14 cellular contexts compared by ENCODE assay signal in the genomic region with DNA sequence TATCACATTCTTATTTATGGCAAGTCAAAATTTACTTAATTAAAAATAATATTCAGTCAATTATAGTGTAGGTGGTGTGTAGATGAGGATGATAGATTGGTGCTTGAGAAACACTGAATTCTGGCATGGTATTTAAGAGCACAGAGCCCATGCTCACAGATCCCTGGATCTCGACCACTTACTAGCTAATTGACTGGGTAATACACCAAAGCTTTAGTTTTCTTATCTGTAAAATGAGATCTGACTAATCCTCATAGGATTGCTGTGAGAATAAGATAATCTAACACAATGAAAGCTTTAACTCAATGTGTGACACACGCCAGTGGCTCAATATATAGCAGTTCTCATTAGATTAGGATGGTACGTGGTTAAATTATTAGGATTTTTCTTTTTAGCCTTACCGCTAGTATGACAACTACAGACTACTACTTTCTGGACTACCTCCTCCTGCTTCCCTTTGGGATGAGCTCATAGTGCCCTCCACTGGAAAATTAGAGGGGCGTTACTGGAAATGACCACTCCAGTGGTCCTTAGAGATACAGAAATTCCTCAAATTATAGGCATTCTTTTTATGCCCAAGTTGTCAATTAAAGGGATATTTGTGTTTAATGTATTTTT.
DNase-seq lines count a peak whose midpoint lies in the region; ATAC-seq, FAIRE-seq and TF ChIP-seq lines count a peak whose summit lies in the region.
"Had no signal": no experiment of that assay in that cellular context is flagged by ENCODE, and none has a peak within 500 bp of the region (broad histone marks: within the 10 kb centered on the region; RNA-seq: fewer than 3 reads in every experiment).

No MANE protein-coding gene starts in this region.

- H3K4me1 ChIP-seq in GM23338 (ENCODE audit: insufficient read depth) (no peaks in the 10 kb centered on the region), Panc1 (ENCODE audit: control insufficient read depth, insufficient read depth, low read length) (no peaks in the 10 kb centered on the region), osteoblast (ENCODE audit: insufficient read depth, low read length) (no peaks in the 10 kb centered on the region)
- H3K4me1 ChIP-seq: transverse colon had no signal

- H4K20me1 ChIP-seq in GM23338 (replicated peaks; ENCODE audit: insufficient read depth) (no peaks in the 10 kb centered on the region), osteoblast (ENCODE audit: insufficient read depth, low read length) (no peaks in the 10 kb centered on the region)

- H2AFZ ChIP-seq in GM23338 = no peak overlapping the region
- H2AFZ ChIP-seq in osteoblast (ENCODE audit: low read length) = no peak overlapping the region

- no peak overlapping the region for H3K4me3 Mint-ChIP-seq in GM23338
- H3K4me3 Mint-ChIP-seq in CD14-positive monocyte = no peak overlapping the region
- H3K4me3 Mint-ChIP-seq: activated CD8-positive, alpha-beta T cell treated with anti-CD3 and anti-CD28 coated beads for 36 hours; activated naive CD4-positive, alpha-beta T cell treated with anti-CD3 and anti-CD28 coated beads for 36 hours had no signal

- POLR2A ChIA-PET in Panc1 (lab: Charles Lee) = interaction anchor here (0.6 kb wide), 1 partner anchor 483 kb away, joined by 9 read pairs; the partner anchor contains the start of gene TBX3

- DNase-seq in GM23338 (ENCODE audit: low spot score) (peak; percentile 22), Panc1 (ENCODE audit: low read depth, low spot score) (no peak), fibroblast of mammary gland (ENCODE audit: low read depth) (peak; percentile 55), osteoblast (ENCODE audit: insufficient read length, low spot score, missing footprints) (no peak), SHP77 (lab: John Stamatoyannopoulos, UW) (no peak), CD14-positive monocyte (ENCODE audit: low spot score) (no peak), H54 (ENCODE audit: insufficient read length, low spot score) (no peak)
- no peak for DNase-seq in activated naive CD4-positive, alpha-beta T cell (lab: John Stamatoyannopoulos, UW)
- DNase-seq: activated CD8-positive, alpha-beta T cell treated with anti-CD3 and anti-CD28 coated beads for 36 hours; activated naive CD4-positive, alpha-beta T cell treated with anti-CD3 and anti-CD28 coated beads for 36 hours; DMS153; NCI-H146; transverse colon had no signal

- H3K4me3 ChIP-seq in GM23338 (no peak overlapping the region), Panc1 (ENCODE audit: low read depth in 2 of 2, low read length in 2 of 2) (no peak overlapping the region), fibroblast of mammary gland (ENCODE audit: control insufficient read depth, low read depth, low read length) (no peak overlapping the region), osteoblast (ENCODE audit: insufficient read depth, low read length) (no peak overlapping the region)
- H3K4me3 ChIP-seq: GM12878, transverse colon had no signal

- intact Hi-C loops in Panc1 (cut with micrococcal nuclease; ENCODE audit: unreplicated experiment) = no loop called here
- intact Hi-C loops in CD14-positive monocyte (cut with micrococcal nuclease) = no loop called here

- no peaks in the 10 kb centered on the region for H3K9me2 ChIP-seq in GM23338 (ENCODE audit: insufficient read depth)

- H3K36me3 ChIP-seq in GM23338 (ENCODE audit: insufficient read depth) (no peaks in the 10 kb centered on the region), Panc1 (ENCODE audit: control insufficient read depth, insufficient read depth, low read length) (no peaks in the 10 kb centered on the region), osteoblast (ENCODE audit: insufficient read depth, low read length) (no peaks in the 10 kb centered on the region)
- H3K36me3 ChIP-seq: transverse colon had no signal

- no peaks in the 10 kb centered on the region for H3K4me1 Mint-ChIP-seq in GM23338
- no peaks in the 10 kb centered on the region for H3K4me1 Mint-ChIP-seq in CD14-positive monocyte

- no peak for TF ChIP-seq POLR2A in H54 (IDR thresholded peaks at IDR 0.05; ENCODE audit: low read depth, low read length)

- in situ Hi-C loops in Panc1 (cut with HindIII; ENCODE audit: low pct_unique_long_range_greater_than_20kb, low sequenced_read_pairs) = no loop called here

- CTCF ChIA-PET in Panc1 (lab: Charles Lee) = no interaction called here

- H3K27ac ChIP-seq in GM23338 (ENCODE audit: low read depth) (no peak overlapping the region), Panc1 (ENCODE audit: low read length) (no peak overlapping the region), osteoblast (ENCODE audit: low read depth, low read length) (no peak overlapping the region)
- H3K27ac ChIP-seq: transverse colon had no signal

- TF ChIP-seq CTCF in GM23338 (conservative IDR thresholded peaks at IDR 0.05; ENCODE audit: low read depth in 2 of 2) = peak; percentile 46 to 61
- TF ChIP-seq CTCF in Panc1 (IDR thresholded peaks at IDR 0.05) = peak; percentile 8; the same call in 1 of the 2 replicates
- TF ChIP-seq CTCF in fibroblast of mammary gland (conservative IDR thresholded peaks at IDR 0.05; ENCODE audit: control insufficient read depth, insufficient read depth, low read depth, low read length) = peak; percentile 35
- TF ChIP-seq CTCF in osteoblast (IDR thresholded peaks at IDR 0.05; ENCODE audit: extremely low read depth, low read depth, low read length) = peak; percentile 19
- TF ChIP-seq CTCF in CD14-positive monocyte (IDR thresholded peaks at IDR 0.05) = no peak

- H3K4me2 ChIP-seq in GM23338 (no peak overlapping the region), osteoblast (ENCODE audit: insufficient read depth, low read length) (no peak overlapping the region)

- FAIRE-seq in H54 (lab: Jason Lieb, UNC) = no peak
- FAIRE-seq: GM12878 had no signal

- no TSS peak for BruUV-seq in Panc1 (replicated peaks; lab: Mats Ljungman, UMichigan)

- H3K27me3 ChIP-seq in GM23338 (ENCODE audit: insufficient read depth) (no peaks in the 10 kb centered on the region), Panc1 (ENCODE audit: control insufficient read depth, insufficient read depth, low read length) (no peaks in the 10 kb centered on the region; the same call in 1 of the 2 replicates), osteoblast (ENCODE audit: insufficient read depth, low read length) (no peaks in the 10 kb centered on the region)
- H3K27me3 ChIP-seq: transverse colon had no signal

- no peaks in the 10 kb centered on the region for H3K9me3 Mint-ChIP-seq in GM23338
- peaks cover 0 to 2% (median 0%) of the 10 kb centered on the region in 7 donors for H3K9me3 Mint-ChIP-seq in CD14-positive monocyte

- H3K27ac Mint-ChIP-seq in GM23338 (no peak overlapping the region), CD14-positive monocyte (no peak overlapping the region)
- H3K27ac Mint-ChIP-seq: activated CD8-positive, alpha-beta T cell treated with anti-CD3 and anti-CD28 coated beads for 36 hours; activated naive CD4-positive, alpha-beta T cell treated with anti-CD3 and anti-CD28 coated beads for 36 hours had no signal

- H3K79me2 ChIP-seq in GM23338 (replicated peaks; ENCODE audit: insufficient read depth) (no peaks in the 10 kb centered on the region), osteoblast (ENCODE audit: insufficient read depth, low read length) (no peaks in the 10 kb centered on the region)

- no peaks in the 10 kb centered on the region for H3K9me3 ChIP-seq in Panc1 (ENCODE audit: control insufficient read depth, insufficient read depth, low read depth, low read length)
- no peaks in the 10 kb centered on the region for H3K9me3 ChIP-seq in osteoblast (ENCODE audit: low read depth, low read length)
- H3K9me3 ChIP-seq: transverse colon had no signal

- no peaks in the 10 kb centered on the region for H3F3A ChIP-seq in GM23338 (replicated peaks; ENCODE audit: low read depth)

- no peaks in the 10 kb centered on the region for H3K36me3 Mint-ChIP-seq in GM23338 (ENCODE audit: low read depth)
- no peaks in the 10 kb centered on the region for H3K36me3 Mint-ChIP-seq in CD14-positive monocyte

- H3K27me3 Mint-ChIP-seq in GM23338 (ENCODE audit: insufficient read depth, low read depth, poor library complexity) (no peaks in the 10 kb centered on the region), CD14-positive monocyte (ENCODE audit: low read depth in 3 of 3) (no peaks in the 10 kb centered on the region)
- H3K27me3 Mint-ChIP-seq: activated CD8-positive, alpha-beta T cell treated with anti-CD3 and anti-CD28 coated beads for 36 hours had no signal

- peak; percentile 51; the same call in 2 of the 3 replicates for ATAC-seq in GM23338
- no peak for ATAC-seq in Panc1
- ATAC-seq: activated CD8-positive, alpha-beta T cell treated with anti-CD3 and anti-CD28 coated beads for 36 hours; GM12878 had no signal

TF ChIP-seq in GM23338, 12 proteins besides CTCF, POLR2A, EP300 and RAD21 (continues in another document):
- TF ChIP-seq EZH2 (IDR thresholded peaks at IDR 0.05; ENCODE audit: low read depth, unreplicated experiment) (no peak), NANOG (IDR thresholded peaks at IDR 0.05; ENCODE audit: borderline replicate concordance) (no peak), POLR2AphosphoS5 (IDR thresholded peaks at IDR 0.05; ENCODE audit: low read depth) (no peak), EZH2phosphoT487 (IDR thresholded peaks at IDR 0.05; ENCODE audit: unreplicated experiment) (no peak), STAT1 (IDR thresholded peaks at IDR 0.05; ENCODE audit: unreplicated experiment) (no peak), ZNF331 (CRISPR knock-in tag; IDR thresholded peaks at IDR 0.05; ENCODE audit: low read depth) (no peak), CREB1 (CRISPR knock-in tag; IDR thresholded peaks at IDR 0.05; ENCODE audit: low read depth) (no peak)
- TF ChIP-seq, protein P1, sequence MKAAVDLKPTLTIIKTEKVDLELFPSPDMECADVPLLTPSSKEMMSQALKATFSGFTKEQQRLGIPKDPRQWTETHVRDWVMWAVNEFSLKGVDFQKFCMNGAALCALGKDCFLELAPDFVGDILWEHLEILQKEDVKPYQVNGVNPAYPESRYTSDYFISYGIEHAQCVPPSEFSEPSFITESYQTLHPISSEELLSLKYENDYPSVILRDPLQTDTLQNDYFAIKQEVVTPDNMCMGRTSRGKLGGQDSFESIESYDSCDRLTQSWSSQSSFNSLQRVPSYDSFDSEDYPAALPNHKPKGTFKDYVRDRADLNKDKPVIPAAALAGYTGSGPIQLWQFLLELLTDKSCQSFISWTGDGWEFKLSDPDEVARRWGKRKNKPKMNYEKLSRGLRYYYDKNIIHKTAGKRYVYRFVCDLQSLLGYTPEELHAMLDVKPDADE (IDR thresholded peaks at IDR 0.05) = no peak

Comparison
In these comparisons a context has a peak if more than half of its experiments do, and no peak if none do; other contexts are left out.
1. DNase-seq: peak in GM23338 (single experiment) and fibroblast of mammary gland (single experiment); none in Panc1 (single experiment), osteoblast (single experiment), SHP77 (0 of 2), CD14-positive monocyte (single experiment), H54 (single experiment) and activated naive CD4-positive, alpha-beta T cell (0 of 4).